ENCODE assay signal across 20 cellular contexts in genomic region chr14:99624971-99625370, GRCh38. TPM values are rescaled to one million over a fixed set of nuclear protein-coding genes. Genes with fewer than 3 reads are reported as not detected.
"Had no signal": no experiment of that assay in that cellular context is flagged by ENCODE, and none has a peak within 500 bp of the region (broad histone marks: within the 10 kb centered on the region; RNA-seq: fewer than 3 reads in every experiment).

No MANE protein-coding gene starts in this region.

- DNase-seq: activated CD4-positive, alpha-beta T cell treated with anti-CD3 and anti-CD28 coated beads for 48 hours; activated CD4-positive, CD25-positive, alpha-beta regulatory T cell; activated CD8-positive, alpha-beta T cell treated with anti-CD3 and anti-CD28 coated beads for 36 hours; activated naive CD4-positive, alpha-beta T cell treated with Interleukin-2 at 50 U/mL for 16 hours; activated T-cell treated with anti-CD3 and anti-CD28 coated beads, Interleukin-2, amount 50 U/mL, for 1 hour; body of pancreas; dermis blood vessel endothelial cell; effector memory CD4-positive, alpha-beta T cell; foreskin fibroblast; left lung; naive thymus-derived CD8-positive, alpha-beta T cell; stimulated activated CD8-positive, alpha-beta memory T cell treated with anti-CD3 and anti-CD28 coated beads, Interleukin-4, amount 100 ng/mL, for 48 hours; stimulated activated naive CD8-positive, alpha-beta T cell treated with anti-CD3 and anti-CD28 coated beads, Interleukin-15, Interleukin-2, amounts not matched to agents 100 U/mL and 50 U/mL, for 24 hours; uterus had no signal

- H3K27ac ChIP-seq: body of pancreas, hepatocyte, left lung, parathyroid adenoma, tibial nerve, uterus had no signal

- H3K27ac Mint-ChIP-seq: activated CD8-positive, alpha-beta T cell treated with anti-CD3 and anti-CD28 coated beads for 36 hours; activated T-helper 17 cell treated with anti-CD3 and anti-CD28 coated beads, Interleukin-2, amount 50 U/mL, for 72 hours; naive thymus-derived CD8-positive, alpha-beta T cell had no signal

- H3K4me1 Mint-ChIP-seq: activated T-helper 17 cell treated with anti-CD3 and anti-CD28 coated beads, Interleukin-2, amount 50 U/mL, for 72 hours had no signal

- H3K9me3 ChIP-seq: body of pancreas, left lung, tibial nerve, uterus had no signal

- H3K79me2 ChIP-seq: hepatocyte, parathyroid adenoma had no signal

- H3K4me3 Mint-ChIP-seq: activated CD8-positive, alpha-beta T cell treated with anti-CD3 and anti-CD28 coated beads for 36 hours; activated T-helper 17 cell treated with anti-CD3 and anti-CD28 coated beads, Interleukin-2, amount 50 U/mL, for 72 hours; naive thymus-derived CD8-positive, alpha-beta T cell had no signal

- H3K9ac ChIP-seq: parathyroid adenoma had no signal

- H3K4me3 ChIP-seq: body of pancreas, hepatocyte, left lung, tibial nerve, uterus had no signal

- H3K4me1 ChIP-seq: parathyroid adenoma, uterus had no signal

- H3K36me3 ChIP-seq: left lung, tibial nerve, uterus had no signal

- H2AFZ ChIP-seq: hepatocyte, parathyroid adenoma had no signal

- H3K4me2 ChIP-seq: hepatocyte had no signal

- H3K27me3 ChIP-seq: body of pancreas, hepatocyte, uterus had no signal

- H3K9me3 Mint-ChIP-seq: activated CD8-positive, alpha-beta T cell treated with anti-CD3 and anti-CD28 coated beads for 36 hours; activated T-helper 17 cell treated with anti-CD3 and anti-CD28 coated beads, Interleukin-2, amount 50 U/mL, for 72 hours; naive thymus-derived CD8-positive, alpha-beta T cell had no signal

- H3K36me3 Mint-ChIP-seq: naive thymus-derived CD8-positive, alpha-beta T cell had no signal

- ATAC-seq: activated CD8-positive, alpha-beta T cell treated with anti-CD3 and anti-CD28 coated beads for 36 hours; activated T-helper 17 cell treated with anti-CD3 and anti-CD28 coated beads, Interleukin-2, amount 50 U/mL, for 72 hours; body of pancreas; left lung; naive thymus-derived CD8-positive, alpha-beta T cell; sciatic nerve; stimulated activated naive CD8-positive, alpha-beta T cell treated with anti-CD3 and anti-CD28 coated beads, Interleukin-15, Interleukin-2, amounts not matched to agents 100 U/mL and 50 U/mL, for 24 hours had no signal

RNA-seq across cellular contexts. Expression of gene HHIPL1, which starts 20.0 kb away (rescaled TPM):
- total RNA-seq: mononuclear cell had no signal
